ENCODE assay signal across 8 cellular contexts in the genomic region with DNA sequence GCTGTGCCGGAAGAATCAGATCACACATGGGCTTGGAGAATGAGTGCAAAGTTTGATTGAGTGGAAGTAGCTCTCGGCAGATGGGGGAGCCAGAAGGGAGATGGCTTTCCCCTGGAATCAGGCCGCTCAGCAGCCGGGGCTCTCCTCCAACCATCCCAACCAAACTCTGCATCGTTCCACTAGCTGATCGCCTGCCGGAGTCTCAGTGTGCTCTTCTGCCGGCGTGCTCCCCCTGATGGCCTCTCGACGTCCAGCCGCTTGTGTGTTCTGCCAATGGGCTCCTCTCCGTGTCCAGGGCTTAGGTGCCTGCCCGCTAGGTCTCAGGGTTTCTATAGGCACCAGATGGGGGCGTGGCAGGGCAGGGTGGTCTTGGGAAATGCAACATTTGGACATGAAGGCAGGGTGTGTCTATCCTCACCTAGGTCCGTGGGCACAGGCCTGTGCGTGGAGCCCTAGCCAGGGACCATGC. TPM values are rescaled to one million over a fixed set of nuclear protein-coding genes. Genes with fewer than 3 reads are reported as not detected.
A peak's percentile ranks its signal among the peaks of the same experiment; 100 is the strongest.
DNase-seq lines count a peak whose midpoint lies in the region; TF ChIP-seq lines count a peak whose summit lies in the region.

No MANE protein-coding gene starts in this region.

- intact Hi-C loops in esophagus muscularis mucosa (cut with DNase I) = loop anchor here (5.0 kb wide), 1 partner anchor 174 kb away; no protein-coding TSS in a partner anchor

- no peak overlapping the region for H3K4me3 ChIP-seq in esophagus muscularis mucosa

- peak overlapping the region; percentile 71 for H3K27ac Mint-ChIP-seq in nephron progenitor cell

- H3K9me3 Mint-ChIP-seq in nephron progenitor cell = no peaks in the 10 kb centered on the region

- no peaks in the 10 kb centered on the region for H3K36me3 ChIP-seq in esophagus muscularis mucosa

- H3K36me3 Mint-ChIP-seq in nephron progenitor cell (ENCODE audit: low read depth) = no peaks in the 10 kb centered on the region

- peaks cover 0 to 69% (median 4%) of the 10 kb centered on the region in 4 donors for H3K27me3 ChIP-seq in esophagus muscularis mucosa

- no peak for TF ChIP-seq POLR2A in esophagus muscularis mucosa (IDR thresholded peaks at IDR 0.05; ENCODE audit: low read depth)

- peaks cover 61% of the 10 kb centered on the region for H3K4me1 Mint-ChIP-seq in nephron progenitor cell

- TF ChIP-seq EP300 in esophagus muscularis mucosa (IDR thresholded peaks at IDR 0.05) = no peak

- WGBS in esophagus muscularis mucosa = 18% methylated on average over 8 of the region's 17 CpGs

- TF ChIP-seq CTCF in esophagus muscularis mucosa (IDR thresholded peaks at IDR 0.05) (peak; percentile 50 to 62 (median 61)), nephron progenitor cell (IDR thresholded peaks at IDR 0.05) (peak; percentile 45)

- H3K4me1 ChIP-seq in esophagus muscularis mucosa = peaks cover 0 to 10% (median 9%) of the 10 kb centered on the region in 4 donors

- peak overlapping the region in 1 of 4 donors; percentile 14 for H3K27ac ChIP-seq in esophagus muscularis mucosa (replicated peaks in 1 of 4)

- DNase-seq in GM04504 (ENCODE audit: low read depth) (peak; percentile 33), OCI-M1 (lab: John Stamatoyannopoulos, UW) (peak; percentile 35), esophagus muscularis mucosa (ENCODE audit: extremely low spot score) (no peak), nephron progenitor cell (peak; percentile 72), NCI-H446 treated with DMSO at 0.1 percent for 48 hours (lab: John Stamatoyannopoulos, UW) (no peak), HT-29 (ENCODE audit: low spot score) (no peak), NCI-H128 (lab: John Stamatoyannopoulos, UW; ENCODE audit: unreplicated experiment) (no peak)
- DNase-seq in stimulated activated CD4-positive, alpha-beta T cell treated with anti-CD3 and anti-CD28 coated beads, Interleukin-4, amount 100 ng/mL, for 24 hours = no peak

- no peaks in the 10 kb centered on the region for H3K9me3 ChIP-seq in esophagus muscularis mucosa

- peak overlapping the region; percentile 53 for H3K4me3 Mint-ChIP-seq in nephron progenitor cell

- peaks cover 23% of the 10 kb centered on the region for H3K27me3 Mint-ChIP-seq in nephron progenitor cell (ENCODE audit: low read depth, poor library complexity)

RNA-seq across cellular contexts. Expression of a gene that starts 4.9 kb away (rescaled TPM):
- total RNA-seq in esophagus muscularis mucosa = not detected
- 1.3 and 2.7 TPM in 2 replicates for total RNA-seq in HT-29 (2014; rRNA removed; shearing (Covaris generic))

RNA-seq across cellular contexts. Expression of a gene that starts 14.9 kb away (rescaled TPM):
- total RNA-seq in esophagus muscularis mucosa = 10 to 100 TPM; 17.9 to 32.1 (median 29.7) TPM
- 47.2 and 53.6 TPM in 2 replicates for total RNA-seq in HT-29 (2014; rRNA removed; shearing (Covaris generic))

RNA-seq across cellular contexts. Expression of a gene that starts 23.4 kb away (rescaled TPM):
- under 1 TPM in 2 of 4 donors, not detected in 2; 0.17 to 0.45 TPM for total RNA-seq in esophagus muscularis mucosa
- total RNA-seq in HT-29 (2014; rRNA removed; shearing (Covaris generic)) = not detected in 2 replicates

RNA-seq across cellular contexts. Expression of a gene that starts 41.8 kb away (rescaled TPM):
- 10 to 100 TPM; 35.8 to 50.9 (median 39.5) TPM for total RNA-seq in esophagus muscularis mucosa
- 142 and 150 TPM in 2 replicates for total RNA-seq in HT-29 (2014; rRNA removed; shearing (Covaris generic))

Comparison
In these comparisons a context has a peak if more than half of its experiments do, and no peak if none do; other contexts are left out.
1. DNase-seq: peak in GM04504 (single experiment), OCI-M1 (single experiment) and nephron progenitor cell (single experiment); none in esophagus muscularis mucosa (single experiment), NCI-H446 treated with DMSO at 0.1 percent for 48 hours (single experiment), stimulated activated CD4-positive, alpha-beta T cell treated with anti-CD3 and anti-CD28 coated beads, Interleukin-4, amount 100 ng/mL, for 24 hours (single experiment), HT-29 (single experiment) and NCI-H128 (single experiment).